In the genomic region with DNA sequence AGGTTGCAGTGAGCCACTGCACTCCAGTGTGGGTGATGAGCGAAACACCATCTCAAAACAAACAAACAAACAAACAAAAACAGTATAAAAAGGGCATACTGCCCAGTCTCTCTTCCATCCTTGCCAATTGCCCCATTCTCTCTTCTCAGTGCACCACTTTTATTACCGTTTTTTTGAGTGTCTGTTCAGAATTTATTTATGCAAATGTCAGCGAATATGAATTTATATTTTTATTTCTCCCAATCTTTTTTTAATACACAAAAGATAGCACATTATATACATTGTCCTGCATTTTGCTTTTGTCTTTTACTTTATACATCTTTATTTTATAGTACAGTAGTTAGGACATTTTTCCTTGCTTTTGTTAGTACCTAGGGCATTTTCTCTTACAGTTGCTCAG, we compare ENCODE assay signal across 31 cellular contexts.
"Had no signal": no experiment of that assay in that cellular context is flagged by ENCODE, and none has a peak within 500 bp of the region (broad histone marks: within the 10 kb centered on the region; RNA-seq: fewer than 3 reads in every experiment).

No MANE protein-coding gene starts in this region.

- ATAC-seq: natural killer cell; psoas muscle; right cardiac atrium; sciatic nerve; stimulated activated memory B cell treated with anti-CD40 and anti-IgM and Interleukin-4, amounts not matched to agents 10 μg/mL and 1 μg/mL and 100 μg/mL, for 72 hours; stimulated activated naive CD8-positive, alpha-beta T cell treated with anti-CD3 and anti-CD28 coated beads, Interleukin-15, amount 100 ng/mL, for 72 hours; stimulated activated naive CD8-positive, alpha-beta T cell treated with anti-CD3 and anti-CD28 coated beads, Interleukin-15, Interleukin-2, amounts not matched to agents 100 U/mL and 50 U/mL, for 24 hours; upper lobe of right lung had no signal

- H3K27me3 Mint-ChIP-seq: progenitor cell of endocrine pancreas; stimulated activated memory B cell treated with anti-CD40 and anti-IgM and Interleukin-4, amounts not matched to agents 10 μg/mL and 1 μg/mL and 100 μg/mL, for 72 hours; stimulated activated naive CD8-positive, alpha-beta T cell treated with anti-CD3 and anti-CD28 coated beads, Interleukin-15, amount 100 ng/mL, for 72 hours; type B pancreatic cell had no signal

- H3K27ac ChIP-seq: neural progenitor cell, ovary, parathyroid adenoma, psoas muscle, skin epidermis, spleen, suprapubic skin, testis, tibial artery, transverse colon, upper lobe of right lung, uterus had no signal

- H3K4me1 Mint-ChIP-seq: natural killer cell; nephron; neural progenitor cell; stimulated activated memory B cell treated with anti-CD40 and anti-IgM and Interleukin-4, amounts not matched to agents 10 μg/mL and 1 μg/mL and 100 μg/mL, for 72 hours; stimulated activated naive CD8-positive, alpha-beta T cell treated with anti-CD3 and anti-CD28 coated beads, Interleukin-15, amount 100 ng/mL, for 72 hours had no signal

- H3K27ac Mint-ChIP-seq: natural killer cell; nephron; neural progenitor cell; progenitor cell of endocrine pancreas; stimulated activated memory B cell treated with anti-CD40 and anti-IgM and Interleukin-4, amounts not matched to agents 10 μg/mL and 1 μg/mL and 100 μg/mL, for 72 hours; stimulated activated naive CD8-positive, alpha-beta T cell treated with anti-CD3 and anti-CD28 coated beads, Interleukin-15, amount 100 ng/mL, for 72 hours; type B pancreatic cell had no signal

- H3K4me2 ChIP-seq: neural progenitor cell, smooth muscle cell had no signal

- H3K4me3 ChIP-seq: neural progenitor cell, ovary, psoas muscle, skin epidermis, smooth muscle cell, spleen, suprapubic skin, testis, tibial artery, transverse colon, upper lobe of right lung, uterus had no signal

- H3K9me3 Mint-ChIP-seq: natural killer cell; nephron; neural progenitor cell; stimulated activated memory B cell treated with anti-CD40 and anti-IgM and Interleukin-4, amounts not matched to agents 10 μg/mL and 1 μg/mL and 100 μg/mL, for 72 hours; stimulated activated naive CD8-positive, alpha-beta T cell treated with anti-CD3 and anti-CD28 coated beads, Interleukin-15, amount 100 ng/mL, for 72 hours; type B pancreatic cell had no signal

- H3K4me3 Mint-ChIP-seq: natural killer cell; nephron; neural progenitor cell; stimulated activated memory B cell treated with anti-CD40 and anti-IgM and Interleukin-4, amounts not matched to agents 10 μg/mL and 1 μg/mL and 100 μg/mL, for 72 hours; stimulated activated naive CD8-positive, alpha-beta T cell treated with anti-CD3 and anti-CD28 coated beads, Interleukin-15, amount 100 ng/mL, for 72 hours; type B pancreatic cell had no signal

- H3K27me3 ChIP-seq: neural progenitor cell, ovary, spleen, suprapubic skin, testis, tibial artery, transverse colon, upper lobe of right lung, uterus had no signal

- H3K4me1 ChIP-seq: neural progenitor cell, parathyroid adenoma, psoas muscle, spleen, suprapubic skin, testis, tibial artery, transverse colon, upper lobe of right lung, uterus had no signal

- H3K9me3 ChIP-seq: ovary, psoas muscle, spleen, suprapubic skin, testis, tibial artery, transverse colon, upper lobe of right lung, uterus had no signal

- H2AFZ ChIP-seq: neural progenitor cell, parathyroid adenoma had no signal

- H3K9ac ChIP-seq: neural progenitor cell, parathyroid adenoma had no signal

- DNase-seq: natural killer cell; occipital lobe; ovary; posterior cingulate gyrus; psoas muscle; right cardiac atrium; spleen; stimulated activated CD4-positive, alpha-beta T cell treated with anti-CD3 and anti-CD28 coated beads, Interleukin-12 subunit alpha, Interleukin-12 subunit beta, amount 100 ng/mL, for 4 hours; stimulated activated CD4-positive, alpha-beta T cell treated with anti-CD3 and anti-CD28 coated beads, Interleukin-1b, Interleukin-23, amount 100 ng/mL, for 48 hours; stimulated activated CD4-positive, alpha-beta T cell treated with anti-CD3 and anti-CD28 coated beads, Interleukin-4, amount 100 ng/mL, for 1 hour; stimulated activated CD4-positive, alpha-beta T cell treated with anti-CD3 and anti-CD28 coated beads, Interleukin-4, amount 100 ng/mL, for 4 hours; stimulated activated CD8-positive, alpha-beta memory T cell treated with anti-CD3 and anti-CD28 coated beads, Interleukin-4, amount 100 ng/mL, for 48 hours; stimulated activated naive CD4-positive, alpha-beta T cell; stimulated activated naive CD8-positive, alpha-beta T cell treated with anti-CD3 and anti-CD28 coated beads, Interleukin-15, amount 100 ng/mL, for 72 hours; stimulated activated naive CD8-positive, alpha-beta T cell treated with anti-CD3 and anti-CD28 coated beads, Interleukin-15, Interleukin-2, amounts not matched to agents 100 U/mL and 50 U/mL, for 24 hours; substantia nigra; testis; tibial artery; transverse colon; upper lobe of right lung; uterus had no signal

- H3K36me3 ChIP-seq: neural progenitor cell, ovary, uterus had no signal

- H3K36me3 Mint-ChIP-seq: natural killer cell, neural progenitor cell had no signal
